26 cellular contexts compared by ENCODE assay signal in genomic region chr19:55931936-55932386, GRCh38. TPM values are rescaled to one million over a fixed set of nuclear protein-coding genes. Genes with fewer than 3 reads are reported as not detected.
"Had no signal": no experiment of that assay in that cellular context is flagged by ENCODE, and none has a peak within 500 bp of the region (broad histone marks: within the 10 kb centered on the region; RNA-seq: fewer than 3 reads in every experiment).

TSS of gene NLRP13 (minus strand) at chr19:55932336. CDS start at chr19:55932311, 25 bp downstream.

- DNase-seq: IMR-90, Karpas-422, KG1, MG63, NCI-H1092, NCI-H1105 treated with DMSO at 0.1 percent for 48 hours, NCI-H1417 treated with DMSO at 0.1 percent for 48 hours, NCI-H146, NCI-H1694 treated with DMSO at 0.1 percent for 48 hours, NCI-H1930, NCI-H2081, NCI-H2107, NCI-H2227 treated with DMSO at 0.1 percent for 48 hours, NCI-H524, NCI-H69, NCI-H774, OCI-M1, PC-9, Peyer's patch, SHP77 treated with DMSO at 0.1 percent for 48 hours, SJCRH30 had no signal

- H3K27ac ChIP-seq: PC-9, Peyer's patch, SJCRH30 had no signal

- H3K4me3 ChIP-seq: MG63, PC-9, Peyer's patch, SJCRH30 had no signal

- H2AFZ ChIP-seq: PC-9 had no signal

- H3K36me3 ChIP-seq: MG63, Peyer's patch, SJCRH30 had no signal

- H3K9me3 ChIP-seq: MG63, SJCRH30 had no signal

- H3K4me1 ChIP-seq: Peyer's patch, SJCRH30 had no signal

- H3K4me2 ChIP-seq: PC-9 had no signal

- H3K27me3 ChIP-seq: MG63, Peyer's patch, SJCRH30 had no signal

RNA-seq across cellular contexts. Expression of gene NLRP13, which starts in this region (rescaled TPM):
- total RNA-seq: HepG2, HT1080, IMR-90, NCI-H460, PC-9, Peyer's patch, Right ventricle myocardium inferior, RPMI7951, SJCRH30 had no signal
